Comparison of ENCODE assay signal across 23 cellular contexts in genomic region chr10:43524434-43525247, GRCh38.
"Had no signal": no experiment of that assay in that cellular context is flagged by ENCODE, and none has a peak within 500 bp of the region (broad histone marks: within the 10 kb centered on the region; RNA-seq: fewer than 3 reads in every experiment).

No MANE protein-coding gene starts in this region.

- FAIRE-seq: endometrium, keratinocyte, small intestine had no signal

- ATAC-seq: foreskin keratinocyte; left colon; mucosa of descending colon; right cardiac atrium; stimulated activated naive B cell treated with anti-CD40 and anti-IgM and Interleukin-4, amounts not matched to agents 10 μg/mL and 1 μg/mL and 100 μg/mL, for 72 hours had no signal

- H3K4me1 ChIP-seq: foreskin keratinocyte, parathyroid adenoma, testis, vagina had no signal

- DNase-seq: activated CD4-positive, alpha-beta memory T cell treated with anti-CD3 and anti-CD28 coated beads for 36 hours; activated CD4-positive, alpha-beta T cell treated with anti-CD3 and anti-CD28 coated beads for 48 hours; activated naive CD4-positive, alpha-beta T cell treated with Interleukin-2 at 50 U/mL for 16 hours; activated naive CD8-positive, alpha-beta T cell treated with anti-CD3 and anti-CD28 coated beads for 36 hours; activated T-cell treated with anti-CD3 and anti-CD28 coated beads, Interleukin-2, amount 50 U/mL, for 48 hours; amygdala; cortex of kidney; left colon; mucosa of descending colon; nephron progenitor cell; right cardiac atrium; small intestine; stimulated activated CD4-positive, alpha-beta T cell treated with anti-CD3 and anti-CD28 coated beads, Interleukin-15, amount 100 ng/mL, for 24 hours; stimulated activated CD8-positive, alpha-beta memory T cell treated with anti-CD3 and anti-CD28 coated beads, Interleukin-4, amount 100 ng/mL, for 48 hours; stimulated activated naive B cell treated with anti-CD40 and anti-IgM and Interleukin-4, amounts not matched to agents 10 μg/mL and 1 μg/mL and 100 μg/mL, for 72 hours; testis; trophoblast cell had no signal

- H3K36me3 ChIP-seq: cardiac muscle cell, vagina had no signal

- H3K9ac ChIP-seq: parathyroid adenoma had no signal

- H2AFZ ChIP-seq: parathyroid adenoma had no signal

- H3K27ac ChIP-seq: cardiac muscle cell, foreskin keratinocyte, parathyroid adenoma, testis, vagina had no signal

- H3K4me3 ChIP-seq: cardiac muscle cell, mucosa of descending colon, testis, vagina had no signal

- H3K9me3 ChIP-seq: testis had no signal

- H3K79me2 ChIP-seq: parathyroid adenoma had no signal

- H3K27me3 ChIP-seq: cardiac muscle cell, foreskin keratinocyte, testis, vagina had no signal
